ENCODE assay signal across 1 cellular context in genomic region chr2:152172201-152172805, GRCh38.
TF ChIP-seq lines count a peak whose summit lies in the region.

No MANE protein-coding gene starts in this region.

TF ChIP-seq in SK-N-SH, 30 proteins besides CTCF, POLR2A, EP300 and RAD21:
- TF ChIP-seq, protein P1, sequence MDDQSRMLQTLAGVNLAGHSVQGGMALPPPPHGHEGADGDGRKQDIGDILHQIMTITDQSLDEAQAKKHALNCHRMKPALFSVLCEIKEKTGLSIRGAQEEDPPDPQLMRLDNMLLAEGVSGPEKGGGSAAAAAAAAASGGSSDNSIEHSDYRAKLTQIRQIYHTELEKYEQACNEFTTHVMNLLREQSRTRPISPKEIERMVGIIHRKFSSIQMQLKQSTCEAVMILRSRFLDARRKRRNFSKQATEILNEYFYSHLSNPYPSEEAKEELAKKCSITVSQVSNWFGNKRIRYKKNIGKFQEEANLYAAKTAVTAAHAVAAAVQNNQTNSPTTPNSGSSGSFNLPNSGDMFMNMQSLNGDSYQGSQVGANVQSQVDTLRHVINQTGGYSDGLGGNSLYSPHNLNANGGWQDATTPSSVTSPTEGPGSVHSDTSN (IDR thresholded peaks at IDR 0.05) = 0 out of 2 replicates have a peak, but pooled peaks have one; percentile 7
